Comparison of ENCODE assay signal across 13 cellular contexts in the genomic region with DNA sequence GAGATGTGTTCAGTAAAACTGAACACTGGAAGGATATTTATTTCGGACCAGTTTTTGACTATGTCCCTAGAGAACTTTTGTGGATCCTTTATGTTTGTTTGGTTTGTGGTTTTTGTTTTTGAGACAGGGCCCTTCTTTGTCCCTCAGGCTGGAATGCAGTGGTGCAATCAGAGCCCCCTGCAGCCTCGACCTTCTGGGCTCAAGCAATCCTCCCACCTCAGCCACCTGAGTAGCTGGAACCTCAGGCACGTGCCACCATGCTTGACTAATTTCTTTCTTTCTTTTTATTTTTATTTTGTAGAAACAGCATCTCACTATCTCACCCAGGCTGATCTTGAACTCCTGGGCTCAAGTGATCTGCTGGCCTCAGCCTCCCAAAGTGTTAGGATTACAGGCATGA. TPM values are rescaled to one million over a fixed set of nuclear protein-coding genes. Genes with fewer than 3 reads are reported as not detected.
A peak's percentile ranks its signal among the peaks of the same experiment; 100 is the strongest.
DNase-seq lines count a peak whose midpoint lies in the region; ATAC-seq and TF ChIP-seq lines count a peak whose summit lies in the region.
"Had no signal": no experiment of that assay in that cellular context is flagged by ENCODE, and none has a peak within 500 bp of the region (broad histone marks: within the 10 kb centered on the region; RNA-seq: fewer than 3 reads in every experiment).

No MANE protein-coding gene starts in this region.

- H2AFZ ChIP-seq in SU-DHL-6 (ENCODE audit: low read depth, low read length, severe bottlenecking) = no peak overlapping the region
- H2AFZ ChIP-seq in parathyroid adenoma = peak overlapping the region; percentile 87

- no peaks in the 10 kb centered on the region for H3F3A ChIP-seq in SU-DHL-6 (ENCODE audit: insufficient read depth)

- H3K27ac ChIP-seq in SU-DHL-6 (ENCODE audit: low read depth, low read length) = no peak overlapping the region
- H3K27ac ChIP-seq in parathyroid adenoma = no peak overlapping the region

- H3K4me2 ChIP-seq in SU-DHL-6 (ENCODE audit: low read depth, low read length, poor library complexity, severe bottlenecking) (peak overlapping the region; percentile 80), parathyroid adenoma (ENCODE audit: low read length) (peak overlapping the region; percentile 98)

- DNase-seq in activated CD4-positive, alpha-beta T cell treated with anti-CD3 and anti-CD28 coated beads, Interleukin-2, amount 10 ng/mL, durations not matched to agents 7 days and 5 days = no peak
- no peak for DNase-seq in activated CD4-positive, alpha-beta T cell treated with anti-CD3 and anti-CD28 coated beads, Interleukin-2, amount 50 U/mL, for 4 hours
- DNase-seq in endothelial cell (ENCODE audit: low spot score) = no peak
- DNase-seq: activated CD4-positive, CD25-positive, alpha-beta regulatory T cell treated with anti-CD3 and anti-CD28 coated beads, Interleukin-2, amount 50 U/mL, for 72 hours; GDM1; NCI-H2171 treated with DMSO at 0.1 percent for 48 hours; Peyer's patch; uterus had no signal

- no peaks in the 10 kb centered on the region for H3K27me3 ChIP-seq in SU-DHL-6 (ENCODE audit: low read length)
- H3K27me3 ChIP-seq in parathyroid adenoma (ENCODE audit: control insufficient read depth, insufficient read depth, low read length) = no peaks in the 10 kb centered on the region
- H3K27me3 ChIP-seq: Peyer's patch, uterus had no signal

- peaks cover 9% of the 10 kb centered on the region for H3K9me3 Mint-ChIP-seq in activated CD4-positive, alpha-beta T cell treated with anti-CD3 and anti-CD28 coated beads, Interleukin-2, amount 10 ng/mL, durations not matched to agents 7 days and 5 days
- no peaks in the 10 kb centered on the region for H3K9me3 Mint-ChIP-seq in endothelial cell (ENCODE audit: unreplicated experiment)

- peaks cover 29% of the 10 kb centered on the region for H3K4me1 Mint-ChIP-seq in activated CD4-positive, alpha-beta T cell treated with anti-CD3 and anti-CD28 coated beads, Interleukin-2, amount 10 ng/mL, durations not matched to agents 7 days and 5 days
- H3K4me1 Mint-ChIP-seq in endothelial cell (ENCODE audit: unreplicated experiment) = peaks cover 14% of the 10 kb centered on the region

- H3K4me3 ChIP-seq in SU-DHL-6 (ENCODE audit: insufficient read depth, low read length, poor library complexity, severe bottlenecking) (no peak overlapping the region), parathyroid adenoma (ENCODE audit: low read depth, low read length) (no peak overlapping the region)

- H4K20me1 ChIP-seq in SU-DHL-6 (ENCODE audit: low read depth, low read length) = no peaks in the 10 kb centered on the region

- H3K27me3 Mint-ChIP-seq in activated CD4-positive, alpha-beta T cell treated with anti-CD3 and anti-CD28 coated beads, Interleukin-2, amount 10 ng/mL, durations not matched to agents 7 days and 5 days = no peaks in the 10 kb centered on the region
- H3K27me3 Mint-ChIP-seq in endothelial cell (ENCODE audit: unreplicated experiment) = peaks cover 7% of the 10 kb centered on the region

- no peak for TF ChIP-seq CTCF in SU-DHL-6 (IDR thresholded peaks at IDR 0.05; ENCODE audit: insufficient read depth, low read length, poor library complexity, severe bottlenecking)
- TF ChIP-seq CTCF in endothelial cell (IDR thresholded peaks at IDR 0.05; ENCODE audit: unreplicated experiment) = no peak
- no peak for TF ChIP-seq CTCF in parathyroid adenoma (IDR thresholded peaks at IDR 0.05)

- peaks cover 8% of the 10 kb centered on the region for H3K4me1 ChIP-seq in parathyroid adenoma
- H3K4me1 ChIP-seq: uterus had no signal

- no peaks in the 10 kb centered on the region for H3K9me2 ChIP-seq in SU-DHL-6 (replicated peaks; ENCODE audit: insufficient read depth, low read length)

- POLR2A ChIA-PET in activated CD4-positive, alpha-beta T cell treated with anti-CD3 and anti-CD28 coated beads, Interleukin-2, amount 10 ng/mL, durations not matched to agents 7 days and 5 days (lab: Charles Lee) = no interaction called here

- H3K9ac ChIP-seq in SU-DHL-6 (ENCODE audit: low read length) = no peak overlapping the region
- H3K9ac ChIP-seq in parathyroid adenoma = peak overlapping the region; percentile 21

- H3K4me3 Mint-ChIP-seq in activated CD4-positive, alpha-beta T cell treated with anti-CD3 and anti-CD28 coated beads, Interleukin-2, amount 10 ng/mL, durations not matched to agents 7 days and 5 days = peak overlapping the region; percentile 89
- peak overlapping the region; percentile 93 for H3K4me3 Mint-ChIP-seq in endothelial cell (ENCODE audit: unreplicated experiment)

- H3K79me2 ChIP-seq in SU-DHL-6 (ENCODE audit: insufficient read depth, low read length) (peaks cover 10% of the 10 kb centered on the region; the same call in 1 of the 2 replicates), parathyroid adenoma (peaks cover 20% of the 10 kb centered on the region)

- ATAC-seq in GM18517 (IDR thresholded peaks at IDR 0.05; ENCODE audit: unreplicated experiment) (no peak), GM21390 (IDR thresholded peaks at IDR 0.05; ENCODE audit: unreplicated experiment) (no peak), HG02973 (IDR thresholded peaks at IDR 0.05; ENCODE audit: unreplicated experiment) (no peak)

- H3K36me3 ChIP-seq in SU-DHL-6 (ENCODE audit: low read length) = no peaks in the 10 kb centered on the region
- no peaks in the 10 kb centered on the region for H3K36me3 ChIP-seq in parathyroid adenoma (ENCODE audit: control insufficient read depth, insufficient read depth, low read length)
- H3K36me3 ChIP-seq: Peyer's patch, uterus had no signal

- peak overlapping the region; percentile 22 for H3K27ac Mint-ChIP-seq in activated CD4-positive, alpha-beta T cell treated with anti-CD3 and anti-CD28 coated beads, Interleukin-2, amount 10 ng/mL, durations not matched to agents 7 days and 5 days
- H3K27ac Mint-ChIP-seq in endothelial cell (ENCODE audit: unreplicated experiment) = peak overlapping the region; percentile 94

- CTCF ChIA-PET in activated CD4-positive, alpha-beta T cell treated with anti-CD3 and anti-CD28 coated beads, Interleukin-2, amount 10 ng/mL, durations not matched to agents 7 days and 5 days (lab: Charles Lee) = interaction anchor here (0.9 kb wide), 1 partner anchor 10 kb away, joined by 3 read pairs; no protein-coding TSS in a partner anchor

- H3K36me3 Mint-ChIP-seq in activated CD4-positive, alpha-beta T cell treated with anti-CD3 and anti-CD28 coated beads, Interleukin-2, amount 10 ng/mL, durations not matched to agents 7 days and 5 days (ENCODE audit: low read depth) = peaks cover 4% of the 10 kb centered on the region
- no peaks in the 10 kb centered on the region for H3K36me3 Mint-ChIP-seq in endothelial cell (ENCODE audit: low read depth, unreplicated experiment)

- H3K9me3 ChIP-seq in SU-DHL-6 (ENCODE audit: insufficient read depth, low read length) (no peaks in the 10 kb centered on the region), parathyroid adenoma (ENCODE audit: control insufficient read depth, low read length) (no peaks in the 10 kb centered on the region)
- H3K9me3 ChIP-seq: Peyer's patch, uterus had no signal

RNA-seq across cellular contexts. Expression of gene ZNF709, which starts 1.0 kb away (rescaled TPM):
- 1 to 10 TPM; 2.2 to 2.4 TPM for total RNA-seq in activated CD4-positive, alpha-beta T cell treated with anti-CD3 and anti-CD28 coated beads, Interleukin-2, amount 10 ng/mL, durations not matched to agents 7 days and 5 days
- total RNA-seq in endothelial cell (ENCODE audit: unreplicated experiment) = 6.6 TPM

RNA-seq across cellular contexts. Expression of gene ZNF443, which starts 44.8 kb away (rescaled TPM):
- total RNA-seq in activated CD4-positive, alpha-beta T cell treated with anti-CD3 and anti-CD28 coated beads, Interleukin-2, amount 10 ng/mL, durations not matched to agents 7 days and 5 days = 1 to 10 TPM; 5.8 to 6.4 TPM
- 7.3 TPM for total RNA-seq in endothelial cell (ENCODE audit: unreplicated experiment)
